ENCODE assay signal across 8 cellular contexts in the genomic region with DNA sequence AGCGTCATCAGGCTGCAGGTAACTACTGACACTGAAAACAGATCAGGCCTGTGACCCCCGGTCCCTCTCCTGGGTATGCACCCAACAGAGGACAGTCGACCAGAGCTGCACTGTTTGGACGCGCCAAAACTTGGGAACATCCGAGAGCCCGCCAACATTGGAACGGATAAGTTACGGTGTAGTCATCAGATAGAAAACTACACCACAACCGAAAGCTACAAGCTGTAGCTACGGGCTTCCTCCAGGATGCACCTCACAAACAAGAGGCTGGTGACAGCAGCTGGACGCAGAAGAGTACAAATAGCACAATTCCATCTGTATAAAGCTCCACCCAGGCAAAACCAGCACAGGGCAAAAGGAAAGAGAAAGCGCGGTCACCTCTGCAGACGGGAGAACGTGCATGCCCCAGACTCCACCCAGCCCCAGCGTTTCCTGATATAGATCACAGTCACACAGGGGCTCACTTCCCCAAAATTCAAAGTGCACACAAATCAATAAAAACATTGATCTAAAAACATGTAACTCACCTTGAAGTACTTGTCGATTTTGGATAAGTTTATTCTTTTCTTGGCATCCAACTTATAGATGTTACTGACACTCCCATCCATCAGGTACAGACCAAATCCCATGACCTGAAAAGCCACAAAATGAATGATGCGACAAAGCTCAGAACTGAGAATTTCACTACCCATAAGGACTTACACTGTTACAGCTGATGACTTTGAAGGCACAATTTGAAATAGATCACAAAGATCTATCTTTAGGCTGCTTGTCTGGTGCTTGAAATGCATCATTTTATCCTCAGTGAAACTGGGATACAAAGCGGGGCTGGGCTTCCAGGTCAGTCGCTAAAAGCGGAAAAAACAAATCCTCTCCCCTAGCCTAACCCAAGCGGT.
DNase-seq lines count a peak whose midpoint lies in the region; ATAC-seq and TF ChIP-seq lines count a peak whose summit lies in the region.

No MANE protein-coding gene starts in this region.

- DNase-seq in germinal center (ENCODE audit: low spot score) (peak; percentile 56), middle frontal gyrus (ENCODE audit: extremely low spot score, low spot score) (no peak), hepatic stellate cell (ENCODE audit: low spot score) (no peak), RWPE1 (ENCODE audit: low spot score) (no peak)
- no peak for DNase-seq in stimulated activated CD8-positive, alpha-beta memory T cell treated with anti-CD3 and anti-CD28 coated beads, Interleukin-4, amount 100 ng/mL, for 48 hours

- H3K27ac ChIP-seq in RWPE1: no peak overlapping the region

- no peak for TF ChIP-seq CTCF in RWPE1 (conservative IDR thresholded peaks at IDR 0.05; ENCODE audit: low read depth)

- POLR2A ChIA-PET in RWPE1 (lab: Yijun Ruan, JAX; ENCODE audit: low non-redundant PET): no interaction called here

- CTCF ChIA-PET in RWPE1 (lab: Yijun Ruan, JAX): no interaction called here

- peak; percentile 96 for ATAC-seq in GM18909 (IDR thresholded peaks at IDR 0.05; ENCODE audit: poor library complexity, unreplicated experiment)
- peak; percentile 93 for ATAC-seq in GM21723 (IDR thresholded peaks at IDR 0.05; ENCODE audit: unreplicated experiment)
- ATAC-seq in HG03378 (IDR thresholded peaks at IDR 0.05; ENCODE audit: unreplicated experiment): peak; percentile 85
